In the genomic region with DNA sequence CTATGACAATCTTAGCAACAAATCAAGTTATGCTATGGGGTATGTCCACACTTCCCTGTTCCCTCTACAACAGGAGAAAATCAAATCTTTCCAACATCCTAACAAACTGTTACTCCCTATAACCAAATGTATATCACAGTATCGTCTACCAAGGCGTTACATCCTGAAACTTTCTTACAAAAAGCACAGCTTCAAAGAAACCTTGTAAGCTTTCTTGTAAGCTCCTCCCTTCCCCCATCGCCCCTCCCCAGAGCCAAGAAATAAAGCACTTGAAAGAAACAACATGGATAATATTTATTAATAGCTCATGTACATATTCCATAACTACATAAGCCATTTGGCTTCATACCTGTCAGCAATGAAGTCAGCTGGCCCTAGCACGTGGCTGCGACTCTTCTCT, we compare ENCODE assay signal across 8 cellular contexts. TPM values are rescaled to one million over a fixed set of nuclear protein-coding genes. Genes with fewer than 3 reads are reported as not detected.
DNase-seq lines count a peak whose midpoint lies in the region; ATAC-seq and TF ChIP-seq lines count a peak whose summit lies in the region.
"Not testable (repeated sequence)": the region's sequence is repeated elsewhere in the genome, so short reads cannot be mapped to it uniquely, and the experiment has no call there.

No MANE protein-coding gene starts in this region.

- not testable (repeated sequence) for H3K14ac ChIP-seq in mesenchymal stem cell (ENCODE audit: low read length in 2 of 2)

- H2BK5ac ChIP-seq in mesenchymal stem cell (ENCODE audit: low read depth, low read length, poor library complexity, severe bottlenecking), result not testable (repeated sequence)

- not testable (repeated sequence) for H3K9me3 ChIP-seq in GM23248 (ENCODE audit: low read depth); MG63; mesenchymal stem cell (ENCODE audit: control insufficient read depth, low read length)

- peaks cover 58% of the 10 kb centered on the region for H3K4me1 Mint-ChIP-seq in activated B cell treated with CpG ODN at 0.5 μM for 24 hours
- peaks cover 41% of the 10 kb centered on the region for H3K4me1 Mint-ChIP-seq in activated naive CD8-positive, alpha-beta T cell (ENCODE audit: low read depth)

- not testable (repeated sequence) for H3K9me2 ChIP-seq in GM23248 (ENCODE audit: insufficient read depth)

- H3K4me3 Mint-ChIP-seq in activated B cell treated with CpG ODN at 0.5 μM for 24 hours, result peak overlapping the region; percentile 64
- peak overlapping the region; percentile 95 for H3K4me3 Mint-ChIP-seq in activated naive CD8-positive, alpha-beta T cell

- H4K91ac ChIP-seq in mesenchymal stem cell (ENCODE audit: low read length), result not testable (repeated sequence)

- H3K23ac ChIP-seq in mesenchymal stem cell (ENCODE audit: low read length in 2 of 2), result not testable (repeated sequence)

- H2BK120ac ChIP-seq in mesenchymal stem cell (ENCODE audit: low read depth, low read length), result not testable (repeated sequence)

- ATAC-seq in activated B cell treated with CpG ODN at 0.5 μM for 24 hours (ENCODE audit: low read depth), result not testable (repeated sequence)

- H3K9me3 Mint-ChIP-seq in activated B cell treated with CpG ODN at 0.5 μM for 24 hours; activated naive CD8-positive, alpha-beta T cell (ENCODE audit: low read depth): not testable (repeated sequence)

- H2AK5ac ChIP-seq in mesenchymal stem cell (ENCODE audit: low read length, severe bottlenecking), result not testable (repeated sequence)

- not testable (repeated sequence) for H3K27ac Mint-ChIP-seq in activated B cell treated with CpG ODN at 0.5 μM for 24 hours
- peak overlapping the region; percentile 85 for H3K27ac Mint-ChIP-seq in activated naive CD8-positive, alpha-beta T cell

- H3K79me2 ChIP-seq in ACC112 (ENCODE audit: control insufficient read depth, insufficient read depth, low read length, unreplicated experiment) (peaks cover 58% of the 10 kb centered on the region), GM23248 (ENCODE audit: insufficient read depth) (peaks cover 66% of the 10 kb centered on the region)

- H3K9ac ChIP-seq in GM23248, result peak overlapping the region; percentile 91; the same call in 1 of the 2 replicates
- H3K9ac ChIP-seq in mesenchymal stem cell (ENCODE audit: low read length), result peak overlapping the region; percentile 92

- not testable (repeated sequence) for H2BK15ac ChIP-seq in mesenchymal stem cell (ENCODE audit: low read depth, poor library complexity, severe bottlenecking)

- intact Hi-C loops in activated B cell treated with CpG ODN at 0.5 μM for 24 hours (cut with micrococcal nuclease), result not testable (repeated sequence)

- H3K36me3 Mint-ChIP-seq in activated B cell treated with CpG ODN at 0.5 μM for 24 hours (ENCODE audit: low read depth); activated naive CD8-positive, alpha-beta T cell: not testable (repeated sequence)

- H2BK12ac ChIP-seq in mesenchymal stem cell (ENCODE audit: low read length in 2 of 2), result not testable (repeated sequence)

- POLR2A ChIA-PET in activated B cell treated with CpG ODN at 0.5 μM for 24 hours (lab: Charles Lee), result not testable (repeated sequence)

- not testable (repeated sequence) for H2AFZ ChIP-seq in ACC112 (ENCODE audit: low read length, unreplicated experiment); GM23248; mesenchymal stem cell (ENCODE audit: low read depth, low read length)

- not testable (repeated sequence) for DNase-seq in GM23248; MG63; activated B cell treated with CpG ODN at 0.5 μM for 24 hours; epithelial cell of prostate (ENCODE audit: low read depth, low spot score); mesenchymal stem cell; skeletal muscle cell (ENCODE audit: low read depth)

- H4K8ac ChIP-seq in mesenchymal stem cell (ENCODE audit: low read length), result not testable (repeated sequence)

- H3K4ac ChIP-seq in mesenchymal stem cell (ENCODE audit: low read depth in 1 of 2, low read length in 2 of 2), result not testable (repeated sequence)

- H3K4me3 ChIP-seq in ACC112 (ENCODE audit: low read depth, low read length) (peak overlapping the region; percentile 97), GM23248 (peak overlapping the region; percentile 95), MG63 (peak overlapping the region; percentile 23), mesenchymal stem cell (ENCODE audit: insufficient read depth in 1 of 2, low read depth in 1 of 2, low read length in 2 of 2) (peak overlapping the region in 1 of 2 experiments; percentile 91), skeletal muscle cell (ENCODE audit: low read depth, low read length) (peak overlapping the region; percentile 2)

- H3F3A ChIP-seq in GM23248 (ENCODE audit: insufficient read depth), result not testable (repeated sequence)

- CTCF ChIA-PET in activated B cell treated with CpG ODN at 0.5 μM for 24 hours (lab: Charles Lee), result not testable (repeated sequence)

- H4K20me1 ChIP-seq in GM23248 (ENCODE audit: insufficient read depth), result not testable (repeated sequence)

- not testable (repeated sequence) for H3K18ac ChIP-seq in mesenchymal stem cell (ENCODE audit: low read depth in 1 of 2, low read length in 2 of 2)

- not testable (repeated sequence) for TF ChIP-seq CTCF in activated B cell treated with CpG ODN at 0.5 μM for 24 hours (IDR thresholded peaks at IDR 0.05)

- not testable (repeated sequence) for H3K27me3 ChIP-seq in ACC112 (ENCODE audit: insufficient read depth, low read length); GM23248 (replicated peaks; ENCODE audit: insufficient read depth); MG63; mesenchymal stem cell (ENCODE audit: control insufficient read depth in 1 of 2, insufficient read depth in 1 of 2, low read length in 2 of 2)

- H3K36me3 ChIP-seq in ACC112 (ENCODE audit: insufficient read depth, low read length); GM23248 (ENCODE audit: low read depth); MG63; mesenchymal stem cell (ENCODE audit: control insufficient read depth in 1 of 2, insufficient read depth in 2 of 2, low read depth in 1 of 2, low read length in 2 of 2): not testable (repeated sequence)

- peak overlapping the region; percentile 98 for H3K4me2 ChIP-seq in GM23248 (ENCODE audit: unreplicated experiment)
- peak overlapping the region; percentile 33 for H3K4me2 ChIP-seq in mesenchymal stem cell (ENCODE audit: low read length, poor library complexity, severe bottlenecking)

- not testable (repeated sequence) for H3K27me3 Mint-ChIP-seq in activated B cell treated with CpG ODN at 0.5 μM for 24 hours; activated naive CD8-positive, alpha-beta T cell

- in situ Hi-C loops in GM23248 (cut with MboI), result not testable (repeated sequence)

- H3K79me1 ChIP-seq in mesenchymal stem cell (replicated peaks; ENCODE audit: low read length, poor library complexity, severe bottlenecking), result not testable (repeated sequence)

- 23 to 36% methylated on average over 5 of the region's 5 CpGs for WGBS in GM23248 (ENCODE audit: low coverage in 1 of 2, low lambda C conversion rate in 2 of 2, missing lambda C conversion rate in 2 of 2), 2 experiments
- 85% methylated on average over 2 of the region's 5 CpGs for WGBS in mesenchymal stem cell

- not testable (repeated sequence) for H3K27ac ChIP-seq in ACC112 (ENCODE audit: low read depth, low read length); GM23248; mesenchymal stem cell (ENCODE audit: low read length, poor library complexity, severe bottlenecking)
- H3K27ac ChIP-seq in epithelial cell of prostate, result peak overlapping the region; percentile 17

- H3K4me1 ChIP-seq in ACC112 (ENCODE audit: control insufficient read depth, insufficient read depth, low read length, unreplicated experiment); mesenchymal stem cell (ENCODE audit: control insufficient read depth, insufficient read depth, low read depth, low read length): not testable (repeated sequence)
- H3K4me1 ChIP-seq in GM23248 (ENCODE audit: insufficient read depth), result peaks cover 14% of the 10 kb centered on the region

RNA-seq across cellular contexts. Expression of a gene that starts 2.3 kb away (rescaled TPM):
- total RNA-seq in GM23248 (2014; rRNA removed; shearing (Covaris generic)), result 29.1 and 37.1 TPM in 2 replicates
- 8.4 and 9.3 TPM in 2 replicates for polyA plus RNA-seq in GM23248 (2016; fragmentation: Nextera tagmentation; extraction: Ambion mirVana)
- total RNA-seq in MG63 (2014; rRNA removed; shearing (Covaris generic); ENCODE audit: low replicate concordance), result 15.3 and 22.3 TPM in 2 replicates
- 188 and 215 TPM in 2 replicates for total RNA-seq in activated B cell treated with CpG ODN at 0.5 μM for 24 hours
- polyA plus RNA-seq in mesenchymal stem cell (2013, experiment 1 of 2), result 9.0 TPM
- 8.4 TPM for polyA plus RNA-seq in mesenchymal stem cell (2013, experiment 2 of 2)

RNA-seq across cellular contexts. Expression of a gene that starts 59.8 kb away (rescaled TPM):
- total RNA-seq in GM23248 (2014; rRNA removed; shearing (Covaris generic)), result 0.25 and 0.54 TPM in 2 replicates
- polyA plus RNA-seq in GM23248 (2016; fragmentation: Nextera tagmentation; extraction: Ambion mirVana), result 1.4 TPM in 2 replicates
- total RNA-seq in MG63 (2014; rRNA removed; shearing (Covaris generic); ENCODE audit: low replicate concordance), result 6.2 and 6.9 TPM in 2 replicates
- not detected in 2 replicates for total RNA-seq in activated B cell treated with CpG ODN at 0.5 μM for 24 hours
- 1.5 TPM for polyA plus RNA-seq in mesenchymal stem cell (2013, experiment 1 of 2)
- polyA plus RNA-seq in mesenchymal stem cell (2013, experiment 2 of 2), result 1.3 TPM
